In the genomic region with DNA sequence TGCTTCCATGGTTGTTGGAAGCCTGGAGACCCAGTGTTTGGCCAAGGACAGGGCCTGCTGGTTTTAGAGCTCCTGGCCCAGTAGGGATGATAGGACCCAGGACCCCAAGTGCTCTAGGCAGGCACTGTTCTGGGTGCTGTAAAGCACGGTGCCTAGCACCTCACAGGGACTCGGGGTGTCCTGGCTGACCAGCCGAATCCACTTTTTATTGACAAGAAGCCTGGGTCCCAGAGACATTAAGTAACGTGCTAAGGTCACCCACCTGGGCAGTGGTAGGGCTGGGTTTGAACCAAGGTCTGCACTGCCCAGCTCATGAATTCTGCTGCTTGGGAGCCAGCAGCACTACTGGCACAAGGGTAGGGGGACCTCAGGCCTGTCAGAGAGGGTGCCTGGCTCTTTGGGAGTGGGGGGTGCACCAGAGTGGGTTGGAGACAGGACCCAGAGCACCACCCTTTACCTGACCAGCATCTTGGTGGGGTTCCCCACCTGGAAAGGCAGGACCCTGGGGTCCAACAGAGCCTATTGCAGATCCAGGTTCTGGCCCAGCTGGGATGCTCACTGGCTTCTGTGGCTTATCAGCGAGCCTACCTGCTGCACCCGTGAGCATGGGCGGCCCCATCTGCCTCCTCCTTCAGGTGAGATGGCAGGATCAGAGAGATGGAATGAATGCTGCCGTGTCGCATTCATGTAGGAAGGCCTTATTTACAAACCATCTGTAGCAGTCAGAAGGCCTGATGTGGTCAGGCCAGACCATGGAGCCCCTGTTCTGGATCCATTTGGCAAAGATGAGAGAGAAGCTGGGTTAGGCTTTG, we compare ENCODE assay signal across 23 cellular contexts. TPM values are rescaled to one million over a fixed set of nuclear protein-coding genes. Genes with fewer than 3 reads are reported as not detected.
DNase-seq lines count a peak whose midpoint lies in the region; ATAC-seq and TF ChIP-seq lines count a peak whose summit lies in the region.
"Had no signal": no experiment of that assay in that cellular context is flagged by ENCODE, and none has a peak within 500 bp of the region (broad histone marks: within the 10 kb centered on the region; RNA-seq: fewer than 3 reads in every experiment).

No MANE protein-coding gene starts in this region.

- TF ChIP-seq CTCF in AG09309 (IDR thresholded peaks at IDR 0.05; ENCODE audit: control insufficient read depth, insufficient read depth, low read depth, low read length, missing control alignments) (peak; percentile 5), lower lobe of right lung (IDR thresholded peaks at IDR 0.05) (no peak), osteoblast (IDR thresholded peaks at IDR 0.05; ENCODE audit: extremely low read depth, low read depth, low read length) (no peak)

- no peaks in the 10 kb centered on the region for H3K27me3 ChIP-seq in CD4-positive, CD25-positive, alpha-beta regulatory T cell (ENCODE audit: control insufficient read depth, insufficient read depth, low read length)
- H3K27me3 ChIP-seq in lower lobe of right lung (ENCODE audit: low read depth) (no peaks in the 10 kb centered on the region), osteoblast (ENCODE audit: insufficient read depth, low read length) (no peaks in the 10 kb centered on the region)
- H3K27me3 ChIP-seq: ascending aorta had no signal

- peak overlapping the region; percentile 1 for H3K27ac ChIP-seq in CD4-positive, CD25-positive, alpha-beta regulatory T cell (ENCODE audit: insufficient read depth, low read length, poor library complexity, severe bottlenecking)
- H3K27ac ChIP-seq in lower lobe of right lung = peak overlapping the region; percentile 57
- H3K27ac ChIP-seq in osteoblast (ENCODE audit: low read depth, low read length) = no peak overlapping the region
- H3K27ac ChIP-seq: prostate gland had no signal

- H3K36me3 ChIP-seq in CD4-positive, CD25-positive, alpha-beta regulatory T cell (ENCODE audit: control insufficient read depth, insufficient read depth, low read length) = no peaks in the 10 kb centered on the region
- no peaks in the 10 kb centered on the region for H3K36me3 ChIP-seq in lower lobe of right lung
- H3K36me3 ChIP-seq in osteoblast (ENCODE audit: insufficient read depth, low read length) = no peaks in the 10 kb centered on the region
- H3K36me3 ChIP-seq: ascending aorta, prostate gland had no signal

- H3K4me3 Mint-ChIP-seq in CD4-positive, CD25-positive, alpha-beta regulatory T cell = no peak overlapping the region
- no peak overlapping the region for H3K4me3 Mint-ChIP-seq in activated T-helper 17 cell treated with anti-CD3 and anti-CD28 coated beads, Interleukin-2, amount 50 U/mL, for 72 hours
- H3K4me3 Mint-ChIP-seq: memory B cell, type B pancreatic cell had no signal

- no peak overlapping the region for H2AFZ ChIP-seq in osteoblast (ENCODE audit: low read length)

- peak overlapping the region in 1 of 3 donors; percentile 36 for H3K27ac Mint-ChIP-seq in CD4-positive, CD25-positive, alpha-beta regulatory T cell
- peak overlapping the region; percentile 75 for H3K27ac Mint-ChIP-seq in activated T-helper 17 cell treated with anti-CD3 and anti-CD28 coated beads, Interleukin-2, amount 50 U/mL, for 72 hours
- H3K27ac Mint-ChIP-seq: memory B cell, type B pancreatic cell had no signal

- peaks cover 3 to 21% (median 5%) of the 10 kb centered on the region in 7 donors for H3K9me3 Mint-ChIP-seq in CD4-positive, CD25-positive, alpha-beta regulatory T cell
- H3K9me3 Mint-ChIP-seq in activated T-helper 17 cell treated with anti-CD3 and anti-CD28 coated beads, Interleukin-2, amount 50 U/mL, for 72 hours = no peaks in the 10 kb centered on the region

- no peak for ATAC-seq in CD4-positive, CD25-positive, alpha-beta regulatory T cell (ENCODE audit: low read depth in 2 of 2)
- no peak for ATAC-seq in activated T-helper 17 cell treated with anti-CD3 and anti-CD28 coated beads, Interleukin-2, amount 50 U/mL, for 72 hours (replicated peaks)
- ATAC-seq in lower lobe of right lung (no peak), HG02571 (IDR thresholded peaks at IDR 0.05; ENCODE audit: unreplicated experiment) (no peak)
- ATAC-seq: esophagus mucosa had no signal

- DNase-seq in AG09309 (ENCODE audit: low read depth) (no peak), lower lobe of right lung (no peak), osteoblast (ENCODE audit: insufficient read length, low spot score, missing footprints) (no peak), NCI-H345 treated with DMSO at 0.1 percent for 48 hours (lab: John Stamatoyannopoulos, UW; ENCODE audit: unreplicated experiment) (no peak), NCI-H146 (lab: John Stamatoyannopoulos, UW) (no peak)
- DNase-seq in CD4-positive, CD25-positive, alpha-beta regulatory T cell = no peak
- DNase-seq: activated CD4-positive, alpha-beta T cell treated with anti-CD3 and anti-CD28 coated beads for 4 hours; activated CD8-positive, alpha-beta memory T cell treated with anti-CD3 and anti-CD28 coated beads, Interleukin-2, amount 50 U/mL, for 48 hours; activated gamma-delta T cell; Calu3; kidney glomerular epithelial cell; naive B cell; NCI-H1417 treated with DMSO at 0.1 percent for 48 hours; NCI-H2171 treated with DMSO at 0.1 percent for 48 hours; NCI-H69; stimulated activated naive CD4-positive, alpha-beta T cell had no signal

- H3K4me1 Mint-ChIP-seq in CD4-positive, CD25-positive, alpha-beta regulatory T cell = peaks cover 0 to 47% (median 25%) of the 10 kb centered on the region in 4 donors
- H3K4me1 Mint-ChIP-seq in activated T-helper 17 cell treated with anti-CD3 and anti-CD28 coated beads, Interleukin-2, amount 50 U/mL, for 72 hours = peaks cover 42% of the 10 kb centered on the region

- H3K4me2 ChIP-seq in osteoblast (ENCODE audit: insufficient read depth, low read length) = no peak overlapping the region

- peaks cover 29% of the 10 kb centered on the region for H3K36me3 Mint-ChIP-seq in CD4-positive, CD25-positive, alpha-beta regulatory T cell
- peaks cover 12% of the 10 kb centered on the region for H3K36me3 Mint-ChIP-seq in activated T-helper 17 cell treated with anti-CD3 and anti-CD28 coated beads, Interleukin-2, amount 50 U/mL, for 72 hours (ENCODE audit: low read depth)

- intact Hi-C loops in lower lobe of right lung (cut with DNase I) = no loop called here

- peaks cover 85% of the 10 kb centered on the region for H3K79me2 ChIP-seq in osteoblast (ENCODE audit: insufficient read depth, low read length)

- no peaks in the 10 kb centered on the region for H3K27me3 Mint-ChIP-seq in CD4-positive, CD25-positive, alpha-beta regulatory T cell
- no peaks in the 10 kb centered on the region for H3K27me3 Mint-ChIP-seq in activated T-helper 17 cell treated with anti-CD3 and anti-CD28 coated beads, Interleukin-2, amount 50 U/mL, for 72 hours
- H3K27me3 Mint-ChIP-seq: memory B cell, naive B cell, type B pancreatic cell had no signal

- H3K9me3 ChIP-seq in CD4-positive, CD25-positive, alpha-beta regulatory T cell (ENCODE audit: control insufficient read depth in 2 of 2, low read length in 2 of 2) = peaks cover 19 to 25% of the 10 kb centered on the region in 2 experiments
- H3K9me3 ChIP-seq in lower lobe of right lung = no peaks in the 10 kb centered on the region
- peaks cover 7% of the 10 kb centered on the region for H3K9me3 ChIP-seq in osteoblast (ENCODE audit: low read depth, low read length)
- H3K9me3 ChIP-seq: prostate gland had no signal

- no peak overlapping the region for H3K4me3 ChIP-seq in AG09309 (ENCODE audit: control insufficient read depth, low read depth, low read length)
- H3K4me3 ChIP-seq in CD4-positive, CD25-positive, alpha-beta regulatory T cell (ENCODE audit: low read depth, low read length) = no peak overlapping the region
- H3K4me3 ChIP-seq in lower lobe of right lung = no peak overlapping the region
- H3K4me3 ChIP-seq in osteoblast (ENCODE audit: insufficient read depth, low read length) = no peak overlapping the region
- H3K4me3 ChIP-seq: ascending aorta, prostate gland had no signal

- H3K4me1 ChIP-seq in CD4-positive, CD25-positive, alpha-beta regulatory T cell (ENCODE audit: control insufficient read depth, insufficient read depth, low read length, poor library complexity, severe bottlenecking) = peaks cover 8% of the 10 kb centered on the region
- H3K4me1 ChIP-seq in lower lobe of right lung (peaks cover 53% of the 10 kb centered on the region), osteoblast (ENCODE audit: insufficient read depth, low read length) (peaks cover 25% of the 10 kb centered on the region)
- H3K4me1 ChIP-seq: prostate gland had no signal

- peaks cover 70% of the 10 kb centered on the region for H4K20me1 ChIP-seq in osteoblast (ENCODE audit: insufficient read depth, low read length)

RNA-seq across cellular contexts. Expression of a gene that starts 52.0 kb away (rescaled TPM):
- total RNA-seq in CD4-positive, CD25-positive, alpha-beta regulatory T cell = 66.3 TPM
- polyA plus RNA-seq in CD4-positive, CD25-positive, alpha-beta regulatory T cell = 1 to 10 TPM; 2.6 to 7.1 (median 2.8) TPM
- 10 to 100 TPM; 43.3 to 50.3 TPM for total RNA-seq in activated T-helper 17 cell treated with anti-CD3 and anti-CD28 coated beads, Interleukin-2, amount 50 U/mL, for 72 hours
- total RNA-seq in lower lobe of right lung (57.2 TPM), osteoblast (28.6 and 29.8 TPM in 2 replicates)
